In the genomic region with DNA sequence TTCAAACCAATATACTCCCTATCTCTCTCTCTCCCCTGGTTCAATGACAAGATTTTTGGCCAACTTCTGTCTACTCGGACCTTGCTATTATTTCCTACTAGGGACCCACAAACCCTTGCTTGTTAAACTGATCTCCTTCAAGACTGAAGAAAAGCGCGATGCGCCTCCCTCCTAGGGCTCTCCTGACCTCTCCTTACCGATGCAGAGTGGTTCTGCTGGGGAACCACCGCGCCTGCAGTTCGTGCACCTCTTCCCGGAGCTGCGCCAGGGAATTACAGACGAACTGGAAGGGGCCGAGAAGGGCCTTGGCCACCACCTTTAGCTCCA, we compare ENCODE assay signal across 8 cellular contexts. TPM values are rescaled to one million over a fixed set of nuclear protein-coding genes. Genes with fewer than 3 reads are reported as not detected.
A peak's percentile ranks its signal among the peaks of the same experiment; 100 is the strongest.
DNase-seq lines count a peak whose midpoint lies in the region; ATAC-seq, FAIRE-seq and TF ChIP-seq lines count a peak whose summit lies in the region.
"Not testable (repeated sequence)": the region's sequence is repeated elsewhere in the genome, so short reads cannot be mapped to it uniquely, and the experiment has no call there.

No MANE protein-coding gene starts in this region.

- H3K4me1 Mint-ChIP-seq in CD8-positive, alpha-beta memory T cell: peaks cover 20 to 43% (median 23%) of the 10 kb centered on the region in 3 donors
- H3K4me1 Mint-ChIP-seq in activated CD4-positive, alpha-beta T cell treated with anti-CD3 and anti-CD28 coated beads, Interleukin-2, amount 10 ng/mL, durations not matched to agents 24 days and 14 days: peaks cover 15% of the 10 kb centered on the region

- not testable (repeated sequence) for H3K9me3 ChIP-seq in CD8-positive, alpha-beta memory T cell (ENCODE audit: low read length); endocrine pancreas (ENCODE audit: control insufficient read depth, low read length); HepG2 (ENCODE audit: low read length)

- peak overlapping the region; percentile 56 for H3K9ac ChIP-seq in endocrine pancreas (ENCODE audit: control insufficient read depth, insufficient read depth, low read length)
- not testable (repeated sequence) for H3K9ac ChIP-seq in HepG2 (ENCODE audit: insufficient read depth, low read depth, low read length)

- not testable (repeated sequence) for TF ChIP-seq EP300 in HepG2 (IDR thresholded peaks at IDR 0.05; ENCODE audit: low read depth in 2 of 2, low read length in 2 of 2); HepG2 (CRISPR knock-in tag; IDR thresholded peaks at IDR 0.05; ENCODE audit: borderline replicate concordance)

- peak overlapping the region; percentile 79 for H3K4me2 ChIP-seq in HepG2 (ENCODE audit: low read depth, low read length)

- whole genome bisulfite sequencing in HepG2 (ENCODE audit: low lambda C conversion rate): 0% methylated on average over 10 of the region's 12 CpGs

- not testable (repeated sequence) for BruUV-seq in HepG2 (replicated peaks; lab: Mats Ljungman, UMichigan)

- H3K4me3 ChIP-seq in CD8-positive, alpha-beta memory T cell (ENCODE audit: low read length): peak overlapping the region; percentile 79
- H3K4me3 ChIP-seq in endocrine pancreas (ENCODE audit: control insufficient read depth, insufficient read depth, low read length) (peak overlapping the region; percentile 79), HepG2 (replicated peaks in 1 of 3; ENCODE audit: insufficient read depth in 1 of 3, low read depth in 2 of 3, low read length in 3 of 3) (peak overlapping the region; percentile 4 to 66 (median 42); a peak in 3 of 6 replicates), skin epidermis (peak overlapping the region; percentile 35 to 62 (median 48))

- peak overlapping the region; percentile 91 to 100 (median 100) for H3K27ac Mint-ChIP-seq in CD8-positive, alpha-beta memory T cell
- peak overlapping the region; percentile 18 for H3K27ac Mint-ChIP-seq in activated CD4-positive, alpha-beta T cell treated with anti-CD3 and anti-CD28 coated beads, Interleukin-2, amount 10 ng/mL, durations not matched to agents 24 days and 14 days

- not testable (repeated sequence) for H2AFZ ChIP-seq in HepG2 (ENCODE audit: low read length)

- H3K4me1 ChIP-seq in CD8-positive, alpha-beta memory T cell (ENCODE audit: insufficient read depth, low read length); endocrine pancreas (ENCODE audit: control insufficient read depth, insufficient read depth, low read length): not testable (repeated sequence)
- H3K4me1 ChIP-seq in HepG2 (ENCODE audit: insufficient read depth, low read length): peaks cover 16% of the 10 kb centered on the region; the same call in 1 of the 2 replicates

- TF ChIP-seq RAD21 in HepG2 (CRISPR knock-in tag; IDR thresholded peaks at IDR 0.05): not testable (repeated sequence)

- peak overlapping the region; percentile 93 to 99 (median 98) for H3K4me3 Mint-ChIP-seq in CD8-positive, alpha-beta memory T cell
- peak overlapping the region; percentile 89 for H3K4me3 Mint-ChIP-seq in activated CD4-positive, alpha-beta T cell treated with anti-CD3 and anti-CD28 coated beads, Interleukin-2, amount 10 ng/mL, durations not matched to agents 24 days and 14 days

- peak overlapping the region; percentile 88 for H3K27ac ChIP-seq in CD8-positive, alpha-beta memory T cell (ENCODE audit: low read depth, low read length)
- not testable (repeated sequence) for H3K27ac ChIP-seq in HepG2 (ENCODE audit: extremely low read length, insufficient read depth, low read length)
- peak overlapping the region in 8 of 21 experiments; percentile 23 to 77 (median 48) for H3K27ac ChIP-seq in skin epidermis

- CTCF ChIA-PET in CD8-positive, alpha-beta memory T cell (lab: Charles Lee); HepG2 (lab: Yijun Ruan, JAX; ENCODE audit: low intra/inter-chr PET ratio, low total read pairs): not testable (repeated sequence)

- not testable (repeated sequence) for H3K36me3 ChIP-seq in CD8-positive, alpha-beta memory T cell (ENCODE audit: insufficient read depth, low read length); endocrine pancreas (ENCODE audit: control insufficient read depth, insufficient read depth, low read length); HepG2 (replicated peaks in 1 of 2; ENCODE audit: control insufficient read depth in 1 of 2, insufficient read depth in 2 of 2, low read length in 2 of 2)

- H3K36me3 Mint-ChIP-seq in CD8-positive, alpha-beta memory T cell; activated CD4-positive, alpha-beta T cell treated with anti-CD3 and anti-CD28 coated beads, Interleukin-2, amount 10 ng/mL, durations not matched to agents 24 days and 14 days (ENCODE audit: low read depth): not testable (repeated sequence)

- intact Hi-C loops in activated CD4-positive, alpha-beta T cell treated with anti-CD3 and anti-CD28 coated beads, Interleukin-2, amount 10 ng/mL, durations not matched to agents 24 days and 14 days (cut with micrococcal nuclease): loop anchor here (5.0 kb wide), 1 partner anchor 132 kb away; a partner anchor contains a TSS
- intact Hi-C loops in HepG2 (cut with micrococcal nuclease; ENCODE audit: unreplicated experiment): not testable (repeated sequence)

- in situ Hi-C loops in HepG2 (cut with HindIII; ENCODE audit: extremely low pct_ligation_motif_present, low pct_unique_long_range_greater_than_20kb): not testable (repeated sequence)

- ATAC-seq in GM21360 (IDR thresholded peaks at IDR 0.05; ENCODE audit: unreplicated experiment) (peak; percentile 39), HG03135 (IDR thresholded peaks at IDR 0.05; ENCODE audit: unreplicated experiment) (peak; percentile 39), HepG2 (peak; percentile 58)

- FAIRE-seq in HepG2 (lab: Jason Lieb, UNC): not testable (repeated sequence)

- POLR2A ChIA-PET in CD8-positive, alpha-beta memory T cell (lab: Charles Lee): interaction anchor here (0.6 kb wide), 1 partner anchor 202 kb away, joined by 3 read pairs; no protein-coding TSS in a partner anchor
- POLR2A ChIA-PET in HepG2 (lab: Yijun Ruan, JAX): not testable (repeated sequence)

- not testable (repeated sequence) for H3K27me3 ChIP-seq in CD8-positive, alpha-beta memory T cell (ENCODE audit: insufficient read depth, low read length, poor library complexity, severe bottlenecking); endocrine pancreas (ENCODE audit: control insufficient read depth, insufficient read depth, low read length); HepG2 (ENCODE audit: control insufficient read depth in 1 of 2, insufficient read depth in 2 of 2, low read length in 2 of 2)

- H4K20me1 ChIP-seq in HepG2 (ENCODE audit: insufficient read depth, low read length): not testable (repeated sequence)

- not testable (repeated sequence) for TF ChIP-seq POLR2A in HepG2 (IDR thresholded peaks at IDR 0.05; ENCODE audit: insufficient read depth in 1 of 2, low read depth in 2 of 2, low read length in 2 of 2)

- not testable (repeated sequence) for DNase-seq in CD8-positive, alpha-beta memory T cell; activated CD4-positive, alpha-beta T cell treated with anti-CD3 and anti-CD28 coated beads, Interleukin-2, amount 10 ng/mL, durations not matched to agents 24 days and 14 days; HepG2 (ENCODE audit: low spot score)
- peak; percentile 11 for DNase-seq in NCI-H2107 treated with DMSO at 0.1 percent for 48 hours (lab: John Stamatoyannopoulos, UW; ENCODE audit: unreplicated experiment)

- not testable (repeated sequence) for TF ChIP-seq CTCF in HepG2 (CRISPR knock-in tag; IDR thresholded peaks at IDR 0.05)

- H3K9me3 Mint-ChIP-seq in CD8-positive, alpha-beta memory T cell; activated CD4-positive, alpha-beta T cell treated with anti-CD3 and anti-CD28 coated beads, Interleukin-2, amount 10 ng/mL, durations not matched to agents 24 days and 14 days: not testable (repeated sequence)

- H3K27me3 Mint-ChIP-seq in CD8-positive, alpha-beta memory T cell; activated CD4-positive, alpha-beta T cell treated with anti-CD3 and anti-CD28 coated beads, Interleukin-2, amount 10 ng/mL, durations not matched to agents 24 days and 14 days: not testable (repeated sequence)

- H3K79me2 ChIP-seq in HepG2 (ENCODE audit: insufficient read depth, low read length): not testable (repeated sequence)

RNA-seq across cellular contexts. Expression of a gene that starts 17.6 kb away (rescaled TPM):
- 10 to 100 TPM; 81.9 to 82.5 TPM for total RNA-seq in CD8-positive, alpha-beta memory T cell
- polyA plus RNA-seq in CD8-positive, alpha-beta memory T cell: 63.4 TPM
- total RNA-seq in activated CD4-positive, alpha-beta T cell treated with anti-CD3 and anti-CD28 coated beads, Interleukin-2, amount 10 ng/mL, durations not matched to agents 24 days and 14 days: 73.1 and 75.9 TPM in 2 replicates
- total RNA-seq in HepG2 (2016; rRNA removed; fragmentation: Illumina TruSeq; extraction: Trizol): 75.9 and 80.8 TPM in 2 replicates
- 10.3 and 10.9 TPM in 2 replicates for total RNA-seq in HepG2 (2016; cell fraction: cytosol; rRNA removed; fragmentation: Illumina TruSeq; extraction: Trizol; ENCODE audit: low read depth)
- 74.2 and 81.6 TPM in 2 replicates for total RNA-seq in HepG2 (2016; cell fraction: insoluble cytoplasmic fraction; rRNA removed; fragmentation: Illumina TruSeq; extraction: Trizol)
- 24.9 and 31.0 TPM in 2 replicates for total RNA-seq in HepG2 (2016; cell fraction: membrane; rRNA removed; fragmentation: Illumina TruSeq; extraction: Trizol)
- 60.5 and 65.2 TPM in 2 replicates for total RNA-seq in HepG2 (2016; cell fraction: nucleus; rRNA removed; fragmentation: Illumina TruSeq; extraction: Trizol)
- 94.2 and 124 TPM in 2 replicates for polyA plus RNA-seq in HepG2 (2011; rRNA removed)
- polyA plus RNA-seq in HepG2 (2011; cell fraction: cytosol; rRNA removed): 64.0 and 87.7 TPM in 2 replicates
- polyA plus RNA-seq in HepG2 (2011; cell fraction: nucleus; rRNA removed): 124 and 132 TPM in 2 replicates
- polyA plus RNA-seq in HepG2 (2012): 83.3 and 103 TPM in 2 replicates
- polyA plus RNA-seq in HepG2 (2016; cell fraction: cytosol; fragmentation: Illumina TruSeq; extraction: Trizol; ENCODE audit: low read depth): 11.4 and 12.8 TPM in 2 replicates
- polyA plus RNA-seq in HepG2 (2016; cell fraction: insoluble cytoplasmic fraction; fragmentation: Illumina TruSeq; extraction: Trizol; ENCODE audit: low read depth): 71.3 and 72.3 TPM in 2 replicates
- polyA plus RNA-seq in HepG2 (2016; cell fraction: membrane; fragmentation: Illumina TruSeq; extraction: Trizol; ENCODE audit: low read depth): 19.0 and 23.5 TPM in 2 replicates
- 114 and 128 TPM in 2 replicates for polyA plus RNA-seq in HepG2 (2016; cell fraction: nucleus; fragmentation: Illumina TruSeq; extraction: Trizol; ENCODE audit: insufficient read depth, low read depth)
- polyA minus RNA-seq in HepG2 (2011; rRNA and poly(A)+ RNA removed; ENCODE audit: low replicate concordance): 21.2 and 28.8 TPM in 2 replicates
- polyA minus RNA-seq in HepG2 (2011; cell fraction: cytosol; rRNA and poly(A)+ RNA removed): 41.1 and 42.2 TPM in 2 replicates
- polyA minus RNA-seq in HepG2 (2011; cell fraction: nucleus; rRNA and poly(A)+ RNA removed): 51.8 and 58.2 TPM in 2 replicates
